8 cellular contexts compared by ENCODE assay signal in genomic region chr18:23689616-23690504, GRCh38. TPM values are rescaled to one million over a fixed set of nuclear protein-coding genes. Genes with fewer than 3 reads are reported as not detected.
DNase-seq lines count a peak whose midpoint lies in the region; ATAC-seq, FAIRE-seq and TF ChIP-seq lines count a peak whose summit lies in the region.

No MANE protein-coding gene starts in this region.

- H3K4me1 ChIP-seq in esophagus squamous epithelium (peaks cover 8 to 41% (median 15%) of the 10 kb centered on the region in 3 donors), neuron (ENCODE audit: insufficient read depth, low read length) (peaks cover 8% of the 10 kb centered on the region)

- no peaks in the 10 kb centered on the region for H3K36me3 Mint-ChIP-seq in activated CD4-positive, alpha-beta T cell treated with anti-CD3 and anti-CD28 coated beads for 36 hours (ENCODE audit: low read depth)
- H3K36me3 Mint-ChIP-seq in WTC11, result no peaks in the 10 kb centered on the region

- H3K27ac Mint-ChIP-seq in activated CD4-positive, alpha-beta T cell treated with anti-CD3 and anti-CD28 coated beads for 36 hours, result no peak overlapping the region
- H3K27ac Mint-ChIP-seq in WTC11, result no peak overlapping the region

- WGBS in esophagus squamous epithelium, 2 donors, result 0 to 10% methylated on average over 3 to 10 of the region's 85 CpGs

- H3K36me3 ChIP-seq in esophagus squamous epithelium (no peaks in the 10 kb centered on the region), neuron (ENCODE audit: insufficient read depth, low read length) (no peaks in the 10 kb centered on the region)

- H3K27me3 ChIP-seq in esophagus squamous epithelium, result peaks cover 0 to 28% (median 0%) of the 10 kb centered on the region in 4 donors
- H3K27me3 ChIP-seq in neuron (ENCODE audit: insufficient read depth, low read length), result peaks cover 46% of the 10 kb centered on the region

- H3K4me3 ChIP-seq in esophagus squamous epithelium (peak overlapping the region; percentile 64 to 87 (median 80)), neuron (ENCODE audit: low read length) (peak overlapping the region; percentile 34)

- peaks cover 5% of the 10 kb centered on the region for H3K4me1 Mint-ChIP-seq in activated CD4-positive, alpha-beta T cell treated with anti-CD3 and anti-CD28 coated beads for 36 hours
- H3K4me1 Mint-ChIP-seq in WTC11, result peaks cover 8% of the 10 kb centered on the region

- TF ChIP-seq POLR2A in esophagus squamous epithelium (IDR thresholded peaks at IDR 0.05), result no peak

- H3K9me3 Mint-ChIP-seq in activated CD4-positive, alpha-beta T cell treated with anti-CD3 and anti-CD28 coated beads for 36 hours (ENCODE audit: low read depth), result no peaks in the 10 kb centered on the region
- peaks cover under 1% of the 10 kb centered on the region; the same call in 1 of the 2 replicates for H3K9me3 Mint-ChIP-seq in WTC11

- ATAC-seq in activated CD4-positive, alpha-beta T cell treated with anti-CD3 and anti-CD28 coated beads for 36 hours, result peak; percentile 38
- peak; percentile 67 for ATAC-seq in WTC11

- peak overlapping the region; percentile 78 to 87 (median 84) for H3K27ac ChIP-seq in esophagus squamous epithelium

- CTCF ChIA-PET in activated CD4-positive, alpha-beta T cell treated with anti-CD3 and anti-CD28 coated beads for 36 hours (lab: Charles Lee), result no interaction called here
- CTCF ChIA-PET in WTC11 (lab: Charles Lee), result no interaction called here

- intact Hi-C loops in activated CD4-positive, alpha-beta T cell treated with anti-CD3 and anti-CD28 coated beads for 36 hours (cut with DNase I, micrococcal nuclease), result no loop called here
- intact Hi-C loops in esophagus squamous epithelium (cut with DNase I), result no loop called here

- H3K4me3 Mint-ChIP-seq in activated CD4-positive, alpha-beta T cell treated with anti-CD3 and anti-CD28 coated beads for 36 hours, result peak overlapping the region; percentile 40
- H3K4me3 Mint-ChIP-seq in WTC11, result peak overlapping the region; percentile 70

- peak; percentile 30 for DNase-seq in activated CD4-positive, alpha-beta T cell treated with anti-CD3 and anti-CD28 coated beads for 36 hours
- DNase-seq in activated CD4-positive, alpha-beta T cell treated with anti-CD3 and anti-CD28 coated beads, Interleukin-2, amount 50 U/mL, for 1 hour, result no peak
- DNase-seq in WTC11 (ENCODE audit: low spot score), result peak; percentile 60
- DNase-seq in esophagus squamous epithelium (lab: John Stamatoyannopoulos, UW), result no peak
- no peak for DNase-seq in GOT3 (lab: John Stamatoyannopoulos, UW)
- no peak for DNase-seq in occipital lobe (lab: John Stamatoyannopoulos, UW)
- no peak for DNase-seq in frontal cortex (ENCODE audit: low spot score in 2 of 2)

- peaks cover 32% of the 10 kb centered on the region for H3K27me3 Mint-ChIP-seq in activated CD4-positive, alpha-beta T cell treated with anti-CD3 and anti-CD28 coated beads for 36 hours
- peaks cover 54% of the 10 kb centered on the region for H3K27me3 Mint-ChIP-seq in WTC11 (ENCODE audit: low read depth)

- POLR2A ChIA-PET in activated CD4-positive, alpha-beta T cell treated with anti-CD3 and anti-CD28 coated beads for 36 hours (lab: Charles Lee), result no interaction called here
- POLR2A ChIA-PET in WTC11 (lab: Charles Lee), result no interaction called here

- TF ChIP-seq CTCF in WTC11 (IDR thresholded peaks at IDR 0.05) (no peak), esophagus squamous epithelium (IDR thresholded peaks at IDR 0.05) (peak in 1 of 6 experiments; percentile 5)

- no peak for FAIRE-seq in frontal cortex (lab: Jason Lieb, UNC)

- peak overlapping the region; percentile 84 for H2AFZ ChIP-seq in neuron (ENCODE audit: low read depth, low read length)

- no peaks in the 10 kb centered on the region for H3K9me3 ChIP-seq in esophagus squamous epithelium
- H3K9me3 ChIP-seq in neuron (ENCODE audit: low read length), result no peaks in the 10 kb centered on the region

TF ChIP-seq in WTC11, 78 proteins besides CTCF, POLR2A, EP300 and RAD21 (continues in another document):
- TF ChIP-seq OVOL2 (CRISPR knock-in tag; IDR thresholded peaks at IDR 0.05; ENCODE audit: borderline replicate concordance) (no peak), ESRRA (CRISPR knock-in tag; IDR thresholded peaks at IDR 0.05; ENCODE audit: borderline replicate concordance) (peak; percentile 65; the same call in 1 of the 2 replicates), MAX (CRISPR knock-in tag; IDR thresholded peaks at IDR 0.05) (peak; percentile 89), FOXP1 (CRISPR knock-in tag; IDR thresholded peaks at IDR 0.05; ENCODE audit: borderline replicate concordance) (peak; percentile 19; the same call in 1 of the 2 replicates), NFATC4 (CRISPR knock-in tag; IDR thresholded peaks at IDR 0.05) (no peak), RORB (CRISPR knock-in tag; IDR thresholded peaks at IDR 0.05) (no peak), HMGA2 (CRISPR knock-in tag; IDR thresholded peaks at IDR 0.05) (no peak), ZNF281 (CRISPR knock-in tag; IDR thresholded peaks at IDR 0.05) (peak; percentile 60; the same call in 1 of the 2 replicates), SP1 (CRISPR knock-in tag; conservative IDR thresholded peaks at IDR 0.05) (peak; percentile 24; the same call in 1 of the 2 replicates), FOXK1 (CRISPR knock-in tag; IDR thresholded peaks at IDR 0.05) (0 out of 2 replicates have a peak, but pooled peaks have one; percentile 42), MYBL2 (CRISPR knock-in tag; IDR thresholded peaks at IDR 0.05) (peak; percentile 70; the same call in 1 of the 2 replicates), NFE2L1 (CRISPR knock-in tag; IDR thresholded peaks at IDR 0.05) (0 out of 2 replicates have a peak, but pooled peaks have one; percentile 66), CREB1 (CRISPR knock-in tag; IDR thresholded peaks at IDR 0.05) (0 out of 2 replicates have a peak, but pooled peaks have one; percentile 43)
- TF ChIP-seq, protein P1, sequence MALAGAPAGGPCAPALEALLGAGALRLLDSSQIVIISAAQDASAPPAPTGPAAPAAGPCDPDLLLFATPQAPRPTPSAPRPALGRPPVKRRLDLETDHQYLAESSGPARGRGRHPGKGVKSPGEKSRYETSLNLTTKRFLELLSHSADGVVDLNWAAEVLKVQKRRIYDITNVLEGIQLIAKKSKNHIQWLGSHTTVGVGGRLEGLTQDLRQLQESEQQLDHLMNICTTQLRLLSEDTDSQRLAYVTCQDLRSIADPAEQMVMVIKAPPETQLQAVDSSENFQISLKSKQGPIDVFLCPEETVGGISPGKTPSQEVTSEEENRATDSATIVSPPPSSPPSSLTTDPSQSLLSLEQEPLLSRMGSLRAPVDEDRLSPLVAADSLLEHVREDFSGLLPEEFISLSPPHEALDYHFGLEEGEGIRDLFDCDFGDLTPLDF (CRISPR knock-in tag; IDR thresholded peaks at IDR 0.05), result 0 out of 2 replicates have a peak, but pooled peaks have one; percentile 50
- TF ChIP-seq, protein P2, sequence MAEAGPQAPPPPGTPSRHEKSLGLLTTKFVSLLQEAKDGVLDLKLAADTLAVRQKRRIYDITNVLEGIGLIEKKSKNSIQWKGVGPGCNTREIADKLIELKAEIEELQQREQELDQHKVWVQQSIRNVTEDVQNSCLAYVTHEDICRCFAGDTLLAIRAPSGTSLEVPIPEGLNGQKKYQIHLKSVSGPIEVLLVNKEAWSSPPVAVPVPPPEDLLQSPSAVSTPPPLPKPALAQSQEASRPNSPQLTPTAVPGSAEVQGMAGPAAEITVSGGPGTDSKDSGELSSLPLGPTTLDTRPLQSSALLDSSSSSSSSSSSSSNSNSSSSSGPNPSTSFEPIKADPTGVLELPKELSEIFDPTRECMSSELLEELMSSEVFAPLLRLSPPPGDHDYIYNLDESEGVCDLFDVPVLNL (CRISPR knock-in tag; IDR thresholded peaks at IDR 0.05; ENCODE audit: borderline replicate concordance, low read depth), result 0 out of 2 replicates have a peak, but pooled peaks have one; percentile 18
- TF ChIP-seq, protein P3, sequence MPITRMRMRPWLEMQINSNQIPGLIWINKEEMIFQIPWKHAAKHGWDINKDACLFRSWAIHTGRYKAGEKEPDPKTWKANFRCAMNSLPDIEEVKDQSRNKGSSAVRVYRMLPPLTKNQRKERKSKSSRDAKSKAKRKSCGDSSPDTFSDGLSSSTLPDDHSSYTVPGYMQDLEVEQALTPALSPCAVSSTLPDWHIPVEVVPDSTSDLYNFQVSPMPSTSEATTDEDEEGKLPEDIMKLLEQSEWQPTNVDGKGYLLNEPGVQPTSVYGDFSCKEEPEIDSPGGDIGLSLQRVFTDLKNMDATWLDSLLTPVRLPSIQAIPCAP (CRISPR knock-in tag; IDR thresholded peaks at IDR 0.05), result peak; percentile 63; the same call in 1 of the 2 replicates

RNA-seq across cellular contexts. Expression of gene LAMA3, which starts 0.6 kb away (rescaled TPM):
- under 1 TPM; 0.07 to 0.09 TPM for total RNA-seq in activated CD4-positive, alpha-beta T cell treated with anti-CD3 and anti-CD28 coated beads for 36 hours
- total RNA-seq in WTC11 (2021), result 0.50 to 0.89 TPM (median 0.83 TPM) in 3 replicates
- 10 to 100 TPM; 28.7 to 81.3 (median 44.8) TPM for total RNA-seq in esophagus squamous epithelium
- 1.4 TPM for total RNA-seq in occipital lobe
- total RNA-seq in frontal cortex, result 1.2 TPM

RNA-seq across cellular contexts. Expression of gene ANKRD29, which starts 27.1 kb away (rescaled TPM):
- total RNA-seq in activated CD4-positive, alpha-beta T cell treated with anti-CD3 and anti-CD28 coated beads for 36 hours, result under 1 TPM; 0.21 TPM
- total RNA-seq in WTC11 (2021) (3.3 to 4.9 TPM (median 3.7 TPM) in 3 replicates), esophagus squamous epithelium (10 to 100 TPM in 2 of 4 donors, 1 to 10 TPM in 2; 2.9 to 10.8 (median 9.2) TPM), occipital lobe (1.2 TPM), frontal cortex (2.4 TPM)

Comparison
In these comparisons a context has a peak if more than half of its experiments do, and no peak if none do; other contexts are left out.
1. DNase-seq: peak in activated CD4-positive, alpha-beta T cell treated with anti-CD3 and anti-CD28 coated beads for 36 hours (single experiment) and WTC11 (single experiment); none in activated CD4-positive, alpha-beta T cell treated with anti-CD3 and anti-CD28 coated beads, Interleukin-2, amount 50 U/mL, for 1 hour (single experiment), esophagus squamous epithelium (single experiment), GOT3 (single experiment), occipital lobe (single experiment) and frontal cortex (0 of 2).
2. RNA of gene LAMA3, which starts 0.6 kb away (total RNA-seq): 28.7 to 81.3 TPM in esophagus squamous epithelium; 1.4 TPM in occipital lobe (single experiment), 1.2 TPM in frontal cortex (single experiment), 0.50 to 0.89 TPM in WTC11 and 0.07 to 0.09 TPM in activated CD4-positive, alpha-beta T cell treated with anti-CD3 and anti-CD28 coated beads for 36 hours; every median in the first group is over 10 times any median in the second.